In genomic region chr9:128627906-128628305, GRCh38 we compare ENCODE assay signal across 2 cellular contexts.
TF ChIP-seq lines count a peak whose summit lies in the region.

No MANE protein-coding gene starts in this region.

TF ChIP-seq in SK-N-SH, 30 proteins besides CTCF, POLR2A, EP300 and RAD21:
- TF ChIP-seq, protein P1, sequence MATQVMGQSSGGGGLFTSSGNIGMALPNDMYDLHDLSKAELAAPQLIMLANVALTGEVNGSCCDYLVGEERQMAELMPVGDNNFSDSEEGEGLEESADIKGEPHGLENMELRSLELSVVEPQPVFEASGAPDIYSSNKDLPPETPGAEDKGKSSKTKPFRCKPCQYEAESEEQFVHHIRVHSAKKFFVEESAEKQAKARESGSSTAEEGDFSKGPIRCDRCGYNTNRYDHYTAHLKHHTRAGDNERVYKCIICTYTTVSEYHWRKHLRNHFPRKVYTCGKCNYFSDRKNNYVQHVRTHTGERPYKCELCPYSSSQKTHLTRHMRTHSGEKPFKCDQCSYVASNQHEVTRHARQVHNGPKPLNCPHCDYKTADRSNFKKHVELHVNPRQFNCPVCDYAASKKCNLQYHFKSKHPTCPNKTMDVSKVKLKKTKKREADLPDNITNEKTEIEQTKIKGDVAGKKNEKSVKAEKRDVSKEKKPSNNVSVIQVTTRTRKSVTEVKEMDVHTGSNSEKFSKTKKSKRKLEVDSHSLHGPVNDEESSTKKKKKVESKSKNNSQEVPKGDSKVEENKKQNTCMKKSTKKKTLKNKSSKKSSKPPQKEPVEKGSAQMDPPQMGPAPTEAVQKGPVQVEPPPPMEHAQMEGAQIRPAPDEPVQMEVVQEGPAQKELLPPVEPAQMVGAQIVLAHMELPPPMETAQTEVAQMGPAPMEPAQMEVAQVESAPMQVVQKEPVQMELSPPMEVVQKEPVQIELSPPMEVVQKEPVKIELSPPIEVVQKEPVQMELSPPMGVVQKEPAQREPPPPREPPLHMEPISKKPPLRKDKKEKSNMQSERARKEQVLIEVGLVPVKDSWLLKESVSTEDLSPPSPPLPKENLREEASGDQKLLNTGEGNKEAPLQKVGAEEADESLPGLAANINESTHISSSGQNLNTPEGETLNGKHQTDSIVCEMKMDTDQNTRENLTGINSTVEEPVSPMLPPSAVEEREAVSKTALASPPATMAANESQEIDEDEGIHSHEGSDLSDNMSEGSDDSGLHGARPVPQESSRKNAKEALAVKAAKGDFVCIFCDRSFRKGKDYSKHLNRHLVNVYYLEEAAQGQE (IDR thresholded peaks at IDR 0.05; ENCODE audit: low read depth, low read length), result no peak
- TF ChIP-seq ELF1 (IDR thresholded peaks at IDR 0.05) (no peak), MEF2A (IDR thresholded peaks at IDR 0.05; ENCODE audit: borderline replicate concordance, low read depth) (no peak), YY1 (IDR thresholded peaks at IDR 0.05; ENCODE audit: low read depth) (no peak), GATA2 (CRISPR knock-in tag; IDR thresholded peaks at IDR 0.05) (no peak), JUND (IDR thresholded peaks at IDR 0.05) (no peak), POLR2AphosphoS5 (IDR thresholded peaks at IDR 0.05; ENCODE audit: low read depth, low read length) (no peak), TEAD4 (IDR thresholded peaks at IDR 0.05; ENCODE audit: borderline replicate concordance, insufficient read depth) (no peak), CHD2 (IDR thresholded peaks at IDR 0.05; ENCODE audit: low read length, partially characterized antibody) (no peak)

TF ChIP-seq in SK-N-SH treated with all-trans-retinoic acid at 6 μM for 48 hours, 23 proteins besides CTCF, POLR2A, EP300 and RAD21 (continued from another document):
- TF ChIP-seq, protein P2, sequence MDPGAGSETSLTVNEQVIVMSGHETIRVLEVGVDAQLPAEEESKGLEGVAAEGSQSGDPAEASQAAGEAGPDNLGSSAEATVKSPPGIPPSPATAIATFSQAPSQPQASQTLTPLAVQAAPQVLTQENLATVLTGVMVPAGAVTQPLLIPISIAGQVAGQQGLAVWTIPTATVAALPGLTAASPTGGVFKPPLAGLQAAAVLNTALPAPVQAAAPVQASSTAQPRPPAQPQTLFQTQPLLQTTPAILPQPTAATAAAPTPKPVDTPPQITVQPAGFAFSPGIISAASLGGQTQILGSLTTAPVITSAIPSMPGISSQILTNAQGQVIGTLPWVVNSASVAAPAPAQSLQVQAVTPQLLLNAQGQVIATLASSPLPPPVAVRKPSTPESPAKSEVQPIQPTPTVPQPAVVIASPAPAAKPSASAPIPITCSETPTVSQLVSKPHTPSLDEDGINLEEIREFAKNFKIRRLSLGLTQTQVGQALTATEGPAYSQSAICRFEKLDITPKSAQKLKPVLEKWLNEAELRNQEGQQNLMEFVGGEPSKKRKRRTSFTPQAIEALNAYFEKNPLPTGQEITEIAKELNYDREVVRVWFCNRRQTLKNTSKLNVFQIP (CRISPR knock-in tag; IDR thresholded peaks at IDR 0.05; ENCODE audit: borderline replicate concordance, low read depth), result no peak
- TF ChIP-seq ZFP30 (CRISPR knock-in tag; IDR thresholded peaks at IDR 0.05), result no peak
- TF ChIP-seq CREB5 (CRISPR knock-in tag; IDR thresholded peaks at IDR 0.05; ENCODE audit: low read depth), result no peak
- TF ChIP-seq ZFP3 (CRISPR knock-in tag; IDR thresholded peaks at IDR 0.05), result no peak
- TF ChIP-seq ISL1 (CRISPR knock-in tag; IDR thresholded peaks at IDR 0.05), result no peak
- TF ChIP-seq TOX (CRISPR knock-in tag; IDR thresholded peaks at IDR 0.05; ENCODE audit: borderline replicate concordance), result no peak
- TF ChIP-seq RARB (CRISPR knock-in tag; IDR thresholded peaks at IDR 0.05), result no peak
- TF ChIP-seq ZNF8 (CRISPR knock-in tag; IDR thresholded peaks at IDR 0.05), result no peak
- no peak for TF ChIP-seq TCF4 (CRISPR knock-in tag; IDR thresholded peaks at IDR 0.05; ENCODE audit: borderline replicate concordance)
- TF ChIP-seq ESRRG (CRISPR knock-in tag; IDR thresholded peaks at IDR 0.05), result no peak
- TF ChIP-seq OSR1 (CRISPR knock-in tag; IDR thresholded peaks at IDR 0.05), result no peak
- TF ChIP-seq GLIS3 (CRISPR knock-in tag; IDR thresholded peaks at IDR 0.05), result no peak
- no peak for TF ChIP-seq TSHZ2 (CRISPR knock-in tag; IDR thresholded peaks at IDR 0.05)
- TF ChIP-seq BACH2 (CRISPR knock-in tag; IDR thresholded peaks at IDR 0.05; ENCODE audit: borderline replicate concordance), result no peak
